Comparison of ENCODE assay signal across 1 cellular context in the genomic region with DNA sequence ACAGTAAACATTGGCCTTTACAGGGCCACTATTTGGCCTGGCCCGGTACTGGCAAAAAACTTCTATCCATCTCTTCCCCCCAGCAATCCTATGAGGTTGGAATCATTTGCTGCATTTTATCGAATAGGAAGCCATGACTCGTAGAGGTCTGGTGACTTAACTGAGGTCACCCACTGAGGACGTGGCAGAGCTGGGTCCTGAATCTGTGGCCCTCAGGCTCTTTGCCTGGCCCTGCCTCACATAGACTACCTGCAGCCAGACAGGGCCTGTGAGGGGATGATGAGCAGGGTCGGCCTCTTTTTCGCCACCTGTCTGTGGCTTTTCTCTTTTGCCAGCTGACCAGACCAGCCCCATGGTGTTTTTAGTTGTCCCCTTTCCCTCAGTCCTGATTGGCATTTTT.
TF ChIP-seq lines count a peak whose summit lies in the region.

No MANE protein-coding gene starts in this region.

TF ChIP-seq in SK-N-SH treated with all-trans-retinoic acid at 6 μM for 48 hours, 23 proteins besides CTCF, POLR2A, EP300 and RAD21 (continued from another document):
- TF ChIP-seq CREB5 (CRISPR knock-in tag; IDR thresholded peaks at IDR 0.05; ENCODE audit: low read depth), result no peak
- TF ChIP-seq BACH2 (CRISPR knock-in tag; IDR thresholded peaks at IDR 0.05; ENCODE audit: borderline replicate concordance), result no peak
- TF ChIP-seq OSR1 (CRISPR knock-in tag; IDR thresholded peaks at IDR 0.05), result no peak
- TF ChIP-seq ISL1 (CRISPR knock-in tag; IDR thresholded peaks at IDR 0.05), result no peak
- no peak for TF ChIP-seq ZFP30 (CRISPR knock-in tag; IDR thresholded peaks at IDR 0.05)
- TF ChIP-seq TCF4 (CRISPR knock-in tag; IDR thresholded peaks at IDR 0.05; ENCODE audit: borderline replicate concordance), result no peak
